10 cellular contexts compared by ENCODE assay signal in the genomic region with DNA sequence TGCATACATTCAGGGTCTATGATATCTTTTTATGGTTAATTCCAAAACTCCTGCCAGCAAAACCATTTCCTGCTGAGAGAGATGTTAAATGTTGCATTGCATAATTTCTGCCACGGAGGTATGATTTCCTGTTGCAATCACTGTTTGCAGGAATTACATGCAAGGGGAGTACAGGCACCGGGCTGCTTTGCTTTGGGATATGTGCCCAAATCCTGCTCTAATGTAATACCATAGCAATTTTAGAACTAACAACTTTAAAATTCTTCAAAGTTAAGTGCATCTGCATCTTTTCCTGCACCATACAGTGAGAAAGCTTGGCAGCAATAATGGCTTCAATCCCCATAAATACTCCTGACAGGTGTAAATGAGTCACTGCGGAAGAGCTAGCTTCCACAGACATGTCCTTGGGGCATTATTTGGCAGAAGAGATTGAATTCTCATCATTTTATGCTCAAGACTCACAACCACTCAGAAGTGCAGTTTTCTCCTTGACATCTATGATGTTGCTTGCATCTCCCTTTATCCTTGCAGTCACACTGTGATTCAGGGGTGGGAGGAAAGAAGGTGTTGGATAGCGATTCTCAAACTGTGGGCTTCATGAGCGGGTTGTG. TPM values are rescaled to one million over a fixed set of nuclear protein-coding genes. Genes with fewer than 3 reads are reported as not detected.
A peak's percentile ranks its signal among the peaks of the same experiment; 100 is the strongest.
DNase-seq lines count a peak whose midpoint lies in the region; ATAC-seq and TF ChIP-seq lines count a peak whose summit lies in the region.
"Had no signal": no experiment of that assay in that cellular context is flagged by ENCODE, and none has a peak within 500 bp of the region (broad histone marks: within the 10 kb centered on the region; RNA-seq: fewer than 3 reads in every experiment).

No MANE protein-coding gene starts in this region.

- H3K27me3 ChIP-seq in Peyer's patch (no peaks in the 10 kb centered on the region), tibial artery (no peaks in the 10 kb centered on the region)

- H3K4me3 ChIP-seq in HFF-Myc (replicated peaks; ENCODE audit: low read depth, low read length) (no peak overlapping the region), Peyer's patch (no peak overlapping the region), tibial artery (no peak overlapping the region)

- H3K9me3 ChIP-seq in Peyer's patch (no peaks in the 10 kb centered on the region), tibial artery (no peaks in the 10 kb centered on the region)

- no peak for TF ChIP-seq POLR2A in Peyer's patch (IDR thresholded peaks at IDR 0.05)

- H3K36me3 ChIP-seq in Peyer's patch (peaks cover 0 to 9% (median 0%) of the 10 kb centered on the region in 3 donors), tibial artery (no peaks in the 10 kb centered on the region)

- H3K4me1 ChIP-seq in Peyer's patch (peaks cover 0 to 21% (median 0%) of the 10 kb centered on the region in 4 donors), tibial artery (peaks cover 0 to 26% (median 18%) of the 10 kb centered on the region in 4 donors)

- intact Hi-C loops in tibial artery (cut with DNase I; ENCODE audit: low total_unique reads): no loop called here

- TF ChIP-seq CTCF in HFF-Myc (IDR thresholded peaks at IDR 0.05; ENCODE audit: low read depth, low read length, missing control alignments) (no peak), Peyer's patch (IDR thresholded peaks at IDR 0.05) (no peak), tibial artery (IDR thresholded peaks at IDR 0.05) (no peak)

- DNase-seq in A172 (ENCODE audit: low spot score) (peak; percentile 97), HFF-Myc (ENCODE audit: extremely low read depth, low read depth) (peak; percentile 86), astrocyte of the hippocampus (ENCODE audit: low read depth, low spot score) (peak; percentile 54), left lobe of liver (ENCODE audit: low spot score) (peak; percentile 52), Peyer's patch (no peak), CD1c-positive myeloid dendritic cell (ENCODE audit: extremely low spot score) (no peak), tibial artery (no peak)
- DNase-seq: activated CD4-positive, CD25-positive, alpha-beta regulatory T cell treated with anti-CD3 and anti-CD28 coated beads, Interleukin-2, amount 50 U/mL, for 72 hours; DND-41 had no signal

- peak; percentile 84 for ATAC-seq in left lobe of liver
- no peak for ATAC-seq in GM21360 (IDR thresholded peaks at IDR 0.05; ENCODE audit: unreplicated experiment)

- H3K27ac ChIP-seq in Peyer's patch: peak overlapping the region in 1 of 4 donors; percentile 26
- no peak overlapping the region for H3K27ac ChIP-seq in tibial artery

RNA-seq across cellular contexts. Expression of gene TRIM2, which starts 29.6 kb away (rescaled TPM):
- total RNA-seq in A172 (2014; rRNA removed; shearing (Covaris generic)): 23.7 and 46.6 TPM in 2 replicates
- total RNA-seq in left lobe of liver (10.8 TPM), Peyer's patch (100 to 1,000 TPM in 3 of 4 donors, 10 to 100 TPM in 1; 58.6 to 158 (median 144) TPM)

Comparison
In these comparisons a context has a peak if more than half of its experiments do, and no peak if none do; other contexts are left out.
1. DNase-seq: peak in A172 (single experiment), HFF-Myc (single experiment), astrocyte of the hippocampus (single experiment) and left lobe of liver (single experiment); none in Peyer's patch (0 of 3), CD1c-positive myeloid dendritic cell (single experiment) and tibial artery (0 of 2).